ENCODE assay signal across 14 cellular contexts in genomic region chr3:55286695-55287094, GRCh38.
"Had no signal": no experiment of that assay in that cellular context is flagged by ENCODE, and none has a peak within 500 bp of the region (broad histone marks: within the 10 kb centered on the region; RNA-seq: fewer than 3 reads in every experiment).

No MANE protein-coding gene starts in this region.

- H3K9me3 ChIP-seq: esophagus muscularis mucosa, upper lobe of left lung, uterus had no signal

- H3K4me1 ChIP-seq: esophagus muscularis mucosa, foreskin keratinocyte, upper lobe of left lung, uterus had no signal

- H3K36me3 ChIP-seq: esophagus muscularis mucosa, upper lobe of left lung, uterus had no signal

- DNase-seq: effector memory CD4-positive, alpha-beta T cell; foreskin keratinocyte; hippocampal formation; left colon; mammary epithelial cell; natural killer cell; posterior cingulate gyrus; stimulated activated CD4-positive, alpha-beta T cell treated with anti-CD3 and anti-CD28 coated beads, Interleukin-2, amount 100 ng/mL, for 48 hours; stimulated activated naive CD4-positive, alpha-beta T cell treated with Interleukin-2 at 50 U/mL for 16 hours; upper lobe of left lung; uterus had no signal

- ATAC-seq: foreskin keratinocyte, left colon, natural killer cell had no signal

- H3K27me3 ChIP-seq: esophagus muscularis mucosa, foreskin keratinocyte, upper lobe of left lung, uterus had no signal

- H3K4me3 ChIP-seq: esophagus muscularis mucosa, smooth muscle cell, upper lobe of left lung, uterus had no signal

- H3K27ac ChIP-seq: epithelial cell of prostate, esophagus muscularis mucosa, foreskin keratinocyte, upper lobe of left lung had no signal

- H3K4me2 ChIP-seq: smooth muscle cell had no signal
